ENCODE assay signal across 11 cellular contexts in genomic region chr3:26070854-26071253, GRCh38.
"Had no signal": no experiment of that assay in that cellular context is flagged by ENCODE, and none has a peak within 500 bp of the region (broad histone marks: within the 10 kb centered on the region; RNA-seq: fewer than 3 reads in every experiment).

No MANE protein-coding gene starts in this region.

- H3K4me2 ChIP-seq: GM23338 had no signal

- H3K9ac ChIP-seq: GM23248 had no signal

- H3K9me3 ChIP-seq: HAP-1 had no signal

- H3K27ac ChIP-seq: GM23248 had no signal

- H3K4me3 ChIP-seq: GM23248, GM23338, HAP-1 had no signal

- H3K36me3 ChIP-seq: HAP-1 had no signal

- H3K4me3 Mint-ChIP-seq: GM23338, H9, HFFc6 had no signal

- H3K27ac Mint-ChIP-seq: GM23338, H9, HFFc6 had no signal

- H3K4me1 Mint-ChIP-seq: GM23338, H9 had no signal

- H2AFZ ChIP-seq: GM23248, GM23338 had no signal

- DNase-seq: GM23248, GOT3, H7, H9, HCEC 1CT, HFFc6 had no signal

- H3K9me3 Mint-ChIP-seq: GM23338, H9 had no signal

- FAIRE-seq: H1, H54 had no signal

- ATAC-seq: GM23338, HCT116 had no signal

- H3K4me1 ChIP-seq: HAP-1 had no signal
